In genomic region chr7:6007835-6008590, GRCh38 we compare ENCODE assay signal across 8 cellular contexts. TPM values are rescaled to one million over a fixed set of nuclear protein-coding genes. Genes with fewer than 3 reads are reported as not detected.
DNase-seq lines count a peak whose midpoint lies in the region; ATAC-seq, FAIRE-seq and TF ChIP-seq lines count a peak whose summit lies in the region.
"Not testable (repeated sequence)": the region's sequence is repeated elsewhere in the genome, so short reads cannot be mapped to it uniquely, and the experiment has no call there.

No MANE protein-coding gene starts in this region.

- H3K4me2 ChIP-seq in Loucy (ENCODE audit: low read depth, low read length, poor library complexity, severe bottlenecking) (peak overlapping the region; percentile 82), GM12878 (ENCODE audit: control insufficient read depth, insufficient read depth) (peak overlapping the region; percentile 45), fibroblast of lung (ENCODE audit: extremely low read depth, insufficient read depth, low read length) (peak overlapping the region; percentile 88)

- H3K27me3 ChIP-seq in Loucy (ENCODE audit: insufficient read depth, low read length, poor library complexity, severe bottlenecking); GM12878 (replicated peaks in 1 of 2; ENCODE audit: control insufficient read depth in 2 of 2, insufficient read depth in 2 of 2, low read length in 1 of 2); fibroblast of lung (ENCODE audit: control insufficient read depth, insufficient read depth, low read length); liver (ENCODE audit: control insufficient read depth in 4 of 4, insufficient read depth in 4 of 4, low read length in 3 of 4); upper lobe of left lung: not testable (repeated sequence)

- H3K4me3 ChIP-seq in Loucy (ENCODE audit: low read length, poor library complexity, severe bottlenecking) (peak overlapping the region; percentile 91), GM12878 (peak overlapping the region; percentile 93), fibroblast of lung (replicated peaks in 1 of 4; ENCODE audit: control extremely low read depth in 1 of 4, insufficient read depth in 1 of 4, low read depth in 3 of 4, low read length in 4 of 4) (peak overlapping the region; percentile 62 to 91 (median 76)), liver (ENCODE audit: low read depth in 1 of 3, low read length in 3 of 3) (peak overlapping the region; percentile 75 to 86 (median 82)), upper lobe of left lung (peak overlapping the region; percentile 60 to 81 (median 76))

- H4K20me1 ChIP-seq in Loucy (ENCODE audit: insufficient read depth, low read length, poor library complexity, severe bottlenecking); GM12878 (ENCODE audit: control insufficient read depth, insufficient read depth); fibroblast of lung (ENCODE audit: control insufficient read depth, extremely low read depth, insufficient read depth, low read length): not testable (repeated sequence)

- not testable (repeated sequence) for H3K9me3 Mint-ChIP-seq in progenitor cell of endocrine pancreas (ENCODE audit: low read depth)

- not testable (repeated sequence) for H2AFZ ChIP-seq in Loucy (ENCODE audit: low read length); GM12878 (ENCODE audit: control insufficient read depth, low read depth, low read length)
- peak overlapping the region; percentile 26 for H2AFZ ChIP-seq in fibroblast of lung (ENCODE audit: low read length)

- H3K9me2 ChIP-seq in Loucy (replicated peaks; ENCODE audit: low read depth, low read length): not testable (repeated sequence)

- H3K9ac ChIP-seq in Loucy (ENCODE audit: low read depth, low read length, poor library complexity, severe bottlenecking): peak overlapping the region; percentile 90
- H3K9ac ChIP-seq in GM12878 (ENCODE audit: control insufficient read depth, insufficient read depth, low read length): peak overlapping the region; percentile 90
- peak overlapping the region; percentile 46 for H3K9ac ChIP-seq in fibroblast of lung (ENCODE audit: insufficient read depth, low read length)
- H3K9ac ChIP-seq in liver (ENCODE audit: low read depth in 1 of 2, low read length in 2 of 2): peak overlapping the region in 1 of 2 donors; percentile 34

- TF ChIP-seq POLR2A in GM12878 (IDR thresholded peaks at IDR 0.05; ENCODE audit: low read depth, low read length); upper lobe of left lung (IDR thresholded peaks at IDR 0.05): not testable (repeated sequence)

- H3K27ac ChIP-seq in VCaP (peak overlapping the region; percentile 82), GM12878 (ENCODE audit: control insufficient read depth, insufficient read depth) (peak overlapping the region; percentile 89), fibroblast of lung (ENCODE audit: insufficient read depth, low read length) (peak overlapping the region; percentile 97), upper lobe of left lung (peak overlapping the region; percentile 91 to 96 (median 92))
- not testable (repeated sequence) for H3K27ac ChIP-seq in liver (ENCODE audit: low read depth in 1 of 2, low read length in 2 of 2)

- not testable (repeated sequence) for H3K9me3 ChIP-seq in Loucy (ENCODE audit: insufficient read depth, low read depth, low read length); GM12878 (replicated peaks; ENCODE audit: control insufficient read depth, insufficient read depth, low read length); fibroblast of lung (ENCODE audit: control insufficient read depth, insufficient read depth, low read depth, low read length); liver (ENCODE audit: control insufficient read depth in 4 of 4, low read length in 3 of 4); upper lobe of left lung

- not testable (repeated sequence) for H3K36me3 Mint-ChIP-seq in progenitor cell of endocrine pancreas (ENCODE audit: insufficient read depth)

- not testable (repeated sequence) for TF ChIP-seq EP300 in GM12878 (IDR thresholded peaks at IDR 0.05; ENCODE audit: borderline replicate concordance in 1 of 2, control insufficient read depth in 1 of 2, low read depth in 2 of 2, low read length in 2 of 2); upper lobe of left lung (IDR thresholded peaks at IDR 0.05)

- H3K4me3 Mint-ChIP-seq in progenitor cell of endocrine pancreas (ENCODE audit: low read depth): peak overlapping the region; percentile 82

- not testable (repeated sequence) for TF ChIP-seq CTCF in Loucy (conservative IDR thresholded peaks at IDR 0.05; ENCODE audit: low read length); VCaP (conservative IDR thresholded peaks at IDR 0.05); GM12878 (IDR thresholded peaks at IDR 0.05 in 2 of 3, conservative IDR thresholded peaks at IDR 0.05 in 1 of 3; ENCODE audit: control insufficient read depth in 2 of 3, extremely low read depth in 1 of 3, insufficient read depth in 1 of 3, low read depth in 3 of 3, low read length in 3 of 3); fibroblast of lung (conservative IDR thresholded peaks at IDR 0.05 in 1 of 2, IDR thresholded peaks at IDR 0.05 in 1 of 2; ENCODE audit: low read depth in 1 of 2, low read length in 2 of 2); liver (IDR thresholded peaks at IDR 0.05; ENCODE audit: low read depth, low read length, missing input control); progenitor cell of endocrine pancreas (IDR thresholded peaks at IDR 0.05; ENCODE audit: unreplicated experiment); upper lobe of left lung (IDR thresholded peaks at IDR 0.05)

- POLR2A ChIA-PET in GM12878 (lab: Charles Lee): interaction anchor here (0.8 to 1.7 kb wide), 5 partner anchors 11 to 440 kb away, joined by 3 to 9 read pairs (median 5); partner anchors contain the start of gene DAGLB

- DNase-seq in ELR (ENCODE audit: low read depth): peak; percentile 27
- not testable (repeated sequence) for DNase-seq in GM12878 (ENCODE audit: low read depth, low spot score); fibroblast of lung (ENCODE audit: low read depth in 2 of 2); progenitor cell of endocrine pancreas (ENCODE audit: low spot score, unreplicated experiment); upper lobe of left lung

- SMC1A ChIA-PET in GM12878 (lab: Charles Lee; ENCODE audit: uncharacterized antibody, unreplicated experiment): interaction anchor here (0.7 to 3.5 kb wide), 4 partner anchors 11 to 100 kb away, joined by 3 to 24 read pairs (median 10); no protein-coding TSS in a partner anchor

- not testable (repeated sequence) for H3K36me3 ChIP-seq in Loucy (ENCODE audit: insufficient read depth, low read length); GM12878 (ENCODE audit: control insufficient read depth in 2 of 2, insufficient read depth in 2 of 2, low read length in 1 of 2); fibroblast of lung (ENCODE audit: control insufficient read depth, insufficient read depth, low read length); liver (ENCODE audit: control insufficient read depth in 4 of 4, insufficient read depth in 3 of 4, low read depth in 1 of 4, low read length in 3 of 4)
- H3K36me3 ChIP-seq in upper lobe of left lung: peaks cover 0 to 17% (median 3%) of the 10 kb centered on the region in 4 donors

- not testable (repeated sequence) for H3K27ac Mint-ChIP-seq in progenitor cell of endocrine pancreas

- H3K27me3 Mint-ChIP-seq in progenitor cell of endocrine pancreas: not testable (repeated sequence)

- FAIRE-seq in GM12878 (lab: Jason Lieb, UNC): not testable (repeated sequence)

- intact Hi-C loops in GM12878 (cut with micrococcal nuclease; ENCODE audit: unreplicated experiment): loop anchor here (2.0 to 10.0 kb wide), 2 partner anchors 99 to 437 kb away; partner anchors contain the start of gene DAGLB

- H3K79me2 ChIP-seq in Loucy (ENCODE audit: insufficient read depth, low read length) (peaks cover 49% of the 10 kb centered on the region), GM12878 (ENCODE audit: control insufficient read depth, insufficient read depth, low read length) (peaks cover 41% of the 10 kb centered on the region), fibroblast of lung (ENCODE audit: control insufficient read depth, insufficient read depth, low read length) (peaks cover 27% of the 10 kb centered on the region)

- H3K4me1 Mint-ChIP-seq in progenitor cell of endocrine pancreas (ENCODE audit: low read depth): peaks cover 15% of the 10 kb centered on the region

- not testable (repeated sequence) for ATAC-seq in GM12878; upper lobe of left lung (ENCODE audit: low FRiP score in 2 of 2)

- RAD21 ChIA-PET in GM12878 (lab: Charles Lee; ENCODE audit: unreplicated experiment): interaction anchor here (0.7 to 2.6 kb wide), 4 partner anchors 10 to 262 kb away, joined by 3 to 13 read pairs (median 6); no protein-coding TSS in a partner anchor

- in situ Hi-C loops in GM12878 (cut with MboI): not testable (repeated sequence)

- not testable (repeated sequence) for H3F3A ChIP-seq in Loucy (ENCODE audit: low read depth)

- not testable (repeated sequence) for BruUV-seq in GM12878 (replicated peaks; lab: Mats Ljungman, UMichigan)

- CTCF ChIA-PET in GM12878 (lab: Yijun Ruan, JAX): interaction anchor here (0.6 to 3.5 kb wide), 8 partner anchors 10 to 342 kb away, joined by 3 to 15 read pairs (median 4); no protein-coding TSS in a partner anchor

- 1% methylated on average over 21 of the region's 27 CpGs for WGBS in GM12878 (ENCODE audit: insufficient coverage, insufficient replicate concordance, low lambda C conversion rate, missing lambda C conversion rate)
- 53% methylated on average over 27 of the region's 27 CpGs for WGBS in liver
- WGBS in upper lobe of left lung, 2 donors: 45 to 49% methylated on average over 27 of the region's 27 CpGs

- TF ChIP-seq RAD21 in GM12878 (IDR thresholded peaks at IDR 0.05; ENCODE audit: insufficient read depth, low read depth, low read length); liver (IDR thresholded peaks at IDR 0.05): not testable (repeated sequence)

- H3K4me1 ChIP-seq in Loucy (ENCODE audit: insufficient read depth, low read length, poor library complexity, severe bottlenecking) (peaks cover 15% of the 10 kb centered on the region), liver (ENCODE audit: control insufficient read depth in 4 of 4, insufficient read depth in 4 of 4, low read length in 3 of 4) (peaks cover 3 to 38% (median 31%) of the 10 kb centered on the region in 4 donors), upper lobe of left lung (peaks cover 10 to 34% (median 20%) of the 10 kb centered on the region in 4 donors)
- H3K4me1 ChIP-seq in GM12878 (ENCODE audit: control insufficient read depth, insufficient read depth, low read length); fibroblast of lung (ENCODE audit: control insufficient read depth, extremely low read depth, insufficient read depth, low read length): not testable (repeated sequence)

RNA-seq across cellular contexts. Expression of gene PMS2, which starts 0.8 kb away (rescaled TPM):
- 52.9 and 53.1 TPM in 2 replicates for total RNA-seq in GM12878 (2013; cell fraction: nucleolus; rRNA removed)
- total RNA-seq in GM12878 (2014; rRNA removed) (19.6 and 22.9 TPM in 2 replicates), GM12878 (2014; rRNA removed; fragmentation: Illumina TruSeq; extraction: Trizol) (25.4 and 25.5 TPM in 2 replicates), GM12878 (2021) (19.3 and 21.4 TPM in 2 replicates), fibroblast of lung (28.0 and 28.1 TPM in 2 replicates), liver (1 to 10 TPM; 6.7 to 7.2 TPM), progenitor cell of endocrine pancreas (19.7 and 23.9 TPM in 2 replicates), upper lobe of left lung (10 to 100 TPM in 3 of 6 donors, 1 to 10 TPM in 3; 5.1 to 15.7 (median 9.7) TPM)
- polyA plus RNA-seq in GM12878 (2011; ENCODE audit: low read depth): 6.8 TPM
- polyA plus RNA-seq in GM12878 (2011; rRNA removed) (16.8 and 20.5 TPM in 2 replicates), GM12878 (2014; fragmentation: Illumina TruSeq; extraction: Trizol) (19.8 and 23.0 TPM in 2 replicates), GM12878 (2014; fragmentation: Nextera tagmentation; extraction: Ambion mirVana) (1 to 10 TPM; 3.6 to 4.7 TPM), GM12878 (2014; rRNA removed) (13.2 and 14.0 TPM in 2 replicates), GM12878 (2016; fragmentation: Nextera tagmentation; extraction: Ambion mirVana) (10 to 100 TPM; 17.9 to 18.0 TPM), fibroblast of lung (7.3 and 7.9 TPM in 2 replicates), liver (1 to 10 TPM; 1.9 to 3.1 TPM)
- 10.7 and 11.0 TPM in 2 replicates for polyA plus RNA-seq in GM12878 (2011; cell fraction: cytosol; rRNA removed)
- 9.7 and 11.8 TPM in 2 replicates for polyA plus RNA-seq in GM12878 (2011; cell fraction: nucleus; rRNA removed)
- 8.9 and 11.5 TPM in 2 replicates for polyA plus RNA-seq in GM12878 (2012)
- polyA minus RNA-seq in GM12878 (2011; rRNA and poly(A)+ RNA removed): 19.5 and 20.5 TPM in 2 replicates
- polyA minus RNA-seq in GM12878 (2011; cell fraction: cytosol; rRNA and poly(A)+ RNA removed): 5.2 and 13.9 TPM in 2 replicates
- polyA minus RNA-seq in GM12878 (2011; cell fraction: nucleus; rRNA and poly(A)+ RNA removed): 8.1 and 13.1 TPM in 2 replicates
- 5.9 and 6.6 TPM in 2 replicates for polyA plus RNA-seq in fibroblast of lung (2012)
- polyA minus RNA-seq in fibroblast of lung (ENCODE audit: low replicate concordance): 4.4 and 7.7 TPM in 2 replicates

RNA-seq across cellular contexts. Expression of gene AIMP2, which starts 1.1 kb away (rescaled TPM):
- 13.2 and 13.4 TPM in 2 replicates for total RNA-seq in GM12878 (2013; cell fraction: nucleolus; rRNA removed)
- 82.3 and 94.3 TPM in 2 replicates for total RNA-seq in GM12878 (2014; rRNA removed)
- total RNA-seq in GM12878 (2014; rRNA removed; fragmentation: Illumina TruSeq; extraction: Trizol): 57.2 and 59.9 TPM in 2 replicates
- 61.0 and 61.8 TPM in 2 replicates for total RNA-seq in GM12878 (2021)
- polyA plus RNA-seq in GM12878 (2011; ENCODE audit: low read depth): 19.8 TPM
- 40.2 and 52.9 TPM in 2 replicates for polyA plus RNA-seq in GM12878 (2011; rRNA removed)
- 70.8 and 80.2 TPM in 2 replicates for polyA plus RNA-seq in GM12878 (2011; cell fraction: cytosol; rRNA removed)
- polyA plus RNA-seq in GM12878 (2011; cell fraction: nucleus; rRNA removed): 26.7 and 41.8 TPM in 2 replicates
- polyA plus RNA-seq in GM12878 (2012): 19.0 and 21.6 TPM in 2 replicates
- polyA plus RNA-seq in GM12878 (2014; fragmentation: Illumina TruSeq; extraction: Trizol): 29.5 and 46.7 TPM in 2 replicates
- 10 to 100 TPM; 55.6 to 80.0 TPM for polyA plus RNA-seq in GM12878 (2014; fragmentation: Nextera tagmentation; extraction: Ambion mirVana)
- polyA plus RNA-seq in GM12878 (2014; rRNA removed): 91.7 and 95.0 TPM in 2 replicates
- 100 to 1,000 TPM; 129 to 130 TPM for polyA plus RNA-seq in GM12878 (2016; fragmentation: Nextera tagmentation; extraction: Ambion mirVana)
- 33.1 and 43.8 TPM in 2 replicates for polyA minus RNA-seq in GM12878 (2011; rRNA and poly(A)+ RNA removed)
- polyA minus RNA-seq in GM12878 (2011; cell fraction: cytosol; rRNA and poly(A)+ RNA removed): 17.5 and 27.4 TPM in 2 replicates
- polyA minus RNA-seq in GM12878 (2011; cell fraction: nucleus; rRNA and poly(A)+ RNA removed): 11.0 and 23.6 TPM in 2 replicates
- 41.6 and 41.9 TPM in 2 replicates for total RNA-seq in fibroblast of lung
- 47.4 and 58.5 TPM in 2 replicates for polyA plus RNA-seq in fibroblast of lung
- 27.1 and 36.6 TPM in 2 replicates for polyA plus RNA-seq in fibroblast of lung (2012)
- polyA minus RNA-seq in fibroblast of lung (ENCODE audit: low replicate concordance): 30.6 and 31.7 TPM in 2 replicates
- 10 to 100 TPM; 28.7 to 30.3 TPM for total RNA-seq in liver
- polyA plus RNA-seq in liver: 10 to 100 TPM; 39.6 to 41.7 TPM
- total RNA-seq in progenitor cell of endocrine pancreas: 30.1 and 33.4 TPM in 2 replicates
- total RNA-seq in upper lobe of left lung: 10 to 100 TPM in 5 of 6 donors, 1 to 10 TPM in 1; 8.4 to 58.1 (median 25.3) TPM

RNA-seq across cellular contexts. Expression of gene ANKRD61, which starts 23.2 kb away (rescaled TPM):
- 0.33 TPM in 1 of 2 replicates, not detected in the other for total RNA-seq in GM12878 (2013; cell fraction: nucleolus; rRNA removed)
- total RNA-seq in GM12878 (2014; rRNA removed) (0.11 and 0.16 TPM in 2 replicates), GM12878 (2014; rRNA removed; fragmentation: Illumina TruSeq; extraction: Trizol) (0.18 and 0.22 TPM in 2 replicates), GM12878 (2021) (0.18 TPM in 1 of 2 replicates, not detected in the other), fibroblast of lung (0.17 and 0.26 TPM in 2 replicates), liver (not detected), progenitor cell of endocrine pancreas (0.22 and 0.47 TPM in 2 replicates), upper lobe of left lung (under 1 TPM in 1 of 6 donors, not detected in 5; 0.46 TPM)
- polyA plus RNA-seq in GM12878 (2011; ENCODE audit: low read depth): 0.52 TPM
- polyA plus RNA-seq in GM12878 (2011; rRNA removed) (0.18 TPM in 1 of 2 replicates, not detected in the other), GM12878 (2014; fragmentation: Illumina TruSeq; extraction: Trizol) (0.34 and 0.35 TPM in 2 replicates), GM12878 (2014; fragmentation: Nextera tagmentation; extraction: Ambion mirVana) (under 1 TPM; 0.20 to 0.37 TPM), GM12878 (2014; rRNA removed) (0.22 and 0.64 TPM in 2 replicates), GM12878 (2016; fragmentation: Nextera tagmentation; extraction: Ambion mirVana) (under 1 TPM; 0.51 to 0.57 TPM), fibroblast of lung (0.11 and 0.43 TPM in 2 replicates), liver (under 1 TPM; 0.08 to 0.42 TPM)
- polyA plus RNA-seq in GM12878 (2011; cell fraction: cytosol; rRNA removed): 0.13 and 0.18 TPM in 2 replicates
- polyA plus RNA-seq in GM12878 (2011; cell fraction: nucleus; rRNA removed): 0.31 and 0.56 TPM in 2 replicates
- 0.49 and 0.87 TPM in 2 replicates for polyA plus RNA-seq in GM12878 (2012)
- 0.29 and 0.41 TPM in 2 replicates for polyA minus RNA-seq in GM12878 (2011; rRNA and poly(A)+ RNA removed)
- polyA minus RNA-seq in GM12878 (2011; cell fraction: cytosol; rRNA and poly(A)+ RNA removed): not detected in 2 replicates
- not detected in 2 replicates for polyA minus RNA-seq in GM12878 (2011; cell fraction: nucleus; rRNA and poly(A)+ RNA removed)
- 0.17 and 0.44 TPM in 2 replicates for polyA plus RNA-seq in fibroblast of lung (2012)
- polyA minus RNA-seq in fibroblast of lung (ENCODE audit: low replicate concordance): not detected in 2 replicates

RNA-seq across cellular contexts. Expression of gene RSPH10B, which starts 37.5 kb away (rescaled TPM):
- total RNA-seq in GM12878 (2013; cell fraction: nucleolus; rRNA removed): 0.81 TPM in 1 of 2 replicates, not detected in the other
- total RNA-seq in GM12878 (2014; rRNA removed) (0.05 TPM in 1 of 2 replicates, not detected in the other), GM12878 (2014; rRNA removed; fragmentation: Illumina TruSeq; extraction: Trizol) (0.23 TPM in 1 of 2 replicates, not detected in the other), GM12878 (2021) (0.35 TPM in 1 of 2 replicates, not detected in the other), fibroblast of lung (under 0.01 and 0.66 TPM in 2 replicates), liver (under 1 TPM; 0.05 to 0.33 TPM), progenitor cell of endocrine pancreas (1.5 and 2.0 TPM in 2 replicates), upper lobe of left lung (10 to 100 TPM in 2 of 6 donors, 1 to 10 TPM in 3, under 1 TPM in 1; 0.20 to 20.5 (median 4.4) TPM)
- polyA plus RNA-seq in GM12878 (2011; ENCODE audit: low read depth): not detected
- polyA plus RNA-seq in GM12878 (2011; rRNA removed) (0.03 TPM in 1 of 2 replicates, not detected in the other), GM12878 (2014; fragmentation: Illumina TruSeq; extraction: Trizol) (not detected in 2 replicates), GM12878 (2014; fragmentation: Nextera tagmentation; extraction: Ambion mirVana) (not detected), GM12878 (2014; rRNA removed) (not detected in 2 replicates), GM12878 (2016; fragmentation: Nextera tagmentation; extraction: Ambion mirVana) (not detected), fibroblast of lung (not detected in 2 replicates), liver (under 1 TPM; 0.05 to 0.11 TPM)
- polyA plus RNA-seq in GM12878 (2011; cell fraction: cytosol; rRNA removed): not detected in 2 replicates
- 0.15 and 0.27 TPM in 2 replicates for polyA plus RNA-seq in GM12878 (2011; cell fraction: nucleus; rRNA removed)
- 0.08 TPM in 1 of 2 replicates, not detected in the other for polyA plus RNA-seq in GM12878 (2012)
- not detected in 2 replicates for polyA minus RNA-seq in GM12878 (2011; rRNA and poly(A)+ RNA removed)
- polyA minus RNA-seq in GM12878 (2011; cell fraction: cytosol; rRNA and poly(A)+ RNA removed): not detected in 2 replicates
- 0.96 TPM in 1 of 2 replicates, not detected in the other for polyA minus RNA-seq in GM12878 (2011; cell fraction: nucleus; rRNA and poly(A)+ RNA removed)
- polyA plus RNA-seq in fibroblast of lung (2012): not detected in 2 replicates
- 1.8 TPM in 1 of 2 replicates, not detected in the other for polyA minus RNA-seq in fibroblast of lung (ENCODE audit: low replicate concordance)

RNA-seq across cellular contexts. Expression of gene EIF2AK1, which starts 51.0 kb away (rescaled TPM):
- total RNA-seq in GM12878 (2013; cell fraction: nucleolus; rRNA removed): 218 and 241 TPM in 2 replicates
- 120 and 141 TPM in 2 replicates for total RNA-seq in GM12878 (2014; rRNA removed)
- total RNA-seq in GM12878 (2014; rRNA removed; fragmentation: Illumina TruSeq; extraction: Trizol): 22.4 and 25.3 TPM in 2 replicates
- 92.9 and 96.9 TPM in 2 replicates for total RNA-seq in GM12878 (2021)
- polyA plus RNA-seq in GM12878 (2011; ENCODE audit: low read depth): 42.4 TPM
- 80.4 and 90.9 TPM in 2 replicates for polyA plus RNA-seq in GM12878 (2011; rRNA removed)
- 56.2 and 81.2 TPM in 2 replicates for polyA plus RNA-seq in GM12878 (2011; cell fraction: cytosol; rRNA removed)
- 56.7 and 66.3 TPM in 2 replicates for polyA plus RNA-seq in GM12878 (2011; cell fraction: nucleus; rRNA removed)
- polyA plus RNA-seq in GM12878 (2012): 53.7 and 55.7 TPM in 2 replicates
- 74.5 and 89.8 TPM in 2 replicates for polyA plus RNA-seq in GM12878 (2014; fragmentation: Illumina TruSeq; extraction: Trizol)
- polyA plus RNA-seq in GM12878 (2014; fragmentation: Nextera tagmentation; extraction: Ambion mirVana): 10 to 100 TPM; 15.6 to 23.3 TPM
- polyA plus RNA-seq in GM12878 (2014; rRNA removed): 143 and 169 TPM in 2 replicates
- 100 to 1,000 TPM in 1 of 2 experiments, 10 to 100 TPM in 1; 97.6 to 116 TPM for polyA plus RNA-seq in GM12878 (2016; fragmentation: Nextera tagmentation; extraction: Ambion mirVana)
- polyA minus RNA-seq in GM12878 (2011; rRNA and poly(A)+ RNA removed): 55.4 and 77.9 TPM in 2 replicates
- 22.4 and 25.4 TPM in 2 replicates for polyA minus RNA-seq in GM12878 (2011; cell fraction: cytosol; rRNA and poly(A)+ RNA removed)
- polyA minus RNA-seq in GM12878 (2011; cell fraction: nucleus; rRNA and poly(A)+ RNA removed): 38.1 and 45.3 TPM in 2 replicates
- 54.2 and 87.0 TPM in 2 replicates for total RNA-seq in fibroblast of lung
- 69.6 and 102 TPM in 2 replicates for polyA plus RNA-seq in fibroblast of lung
- 52.5 and 70.3 TPM in 2 replicates for polyA plus RNA-seq in fibroblast of lung (2012)
- 29.7 and 65.0 TPM in 2 replicates for polyA minus RNA-seq in fibroblast of lung (ENCODE audit: low replicate concordance)
- 100 to 1,000 TPM; 119 to 356 TPM for total RNA-seq in liver
- 10 to 100 TPM; 33.7 to 46.9 TPM for polyA plus RNA-seq in liver
- 114 and 121 TPM in 2 replicates for total RNA-seq in progenitor cell of endocrine pancreas
- total RNA-seq in upper lobe of left lung: 100 to 1,000 TPM in 3 of 6 donors, 10 to 100 TPM in 3; 76.5 to 283 (median 123) TPM
